8 cellular contexts compared by ENCODE assay signal in the genomic region with DNA sequence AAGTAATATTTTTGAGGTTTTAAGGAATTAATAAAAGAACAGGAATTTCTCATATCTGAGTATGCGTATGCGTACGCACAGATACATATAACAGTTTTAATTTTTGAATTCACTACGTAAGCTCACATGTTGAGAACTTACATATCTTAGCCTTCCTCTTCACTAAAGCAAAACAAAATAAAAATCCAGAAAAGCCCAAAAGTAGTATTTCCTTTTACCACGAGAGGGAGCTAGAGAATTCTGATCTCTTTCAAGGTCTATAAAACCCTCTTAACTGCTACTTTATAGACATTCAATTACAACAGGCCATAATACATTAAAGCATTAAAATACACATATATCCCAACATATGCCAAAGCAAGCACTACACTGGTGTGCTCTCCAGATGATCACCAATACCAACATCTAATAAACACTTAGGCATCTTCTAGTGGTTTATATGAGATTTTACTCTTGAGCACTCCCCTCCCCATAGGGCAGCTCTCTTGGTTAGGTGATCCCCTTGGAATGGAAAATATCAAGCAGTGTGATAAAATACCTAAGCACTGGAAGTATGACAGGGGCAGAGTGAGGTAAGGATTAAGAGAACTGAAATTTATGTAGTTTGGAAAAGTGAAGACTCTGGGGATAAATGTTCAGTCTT.
DNase-seq lines count a peak whose midpoint lies in the region; ATAC-seq and TF ChIP-seq lines count a peak whose summit lies in the region.

No MANE protein-coding gene starts in this region.

- H4K91ac ChIP-seq in mesenchymal stem cell (ENCODE audit: low read length) = no peak overlapping the region

- no peak overlapping the region for H2BK120ac ChIP-seq in mesenchymal stem cell (ENCODE audit: low read depth, low read length)

- no peak overlapping the region for H3K18ac ChIP-seq in mesenchymal stem cell (ENCODE audit: low read depth in 1 of 2, low read length in 2 of 2)

- no peak overlapping the region for H3K4me2 ChIP-seq in mesenchymal stem cell (ENCODE audit: low read length, poor library complexity, severe bottlenecking)

- H3K9me3 ChIP-seq in mesenchymal stem cell (ENCODE audit: control insufficient read depth, low read length) = no peaks in the 10 kb centered on the region

- H3K4me1 ChIP-seq in mesenchymal stem cell (ENCODE audit: control insufficient read depth, insufficient read depth, low read depth, low read length) = no peaks in the 10 kb centered on the region

- H2AFZ ChIP-seq in mesenchymal stem cell (ENCODE audit: low read depth, low read length) = no peak overlapping the region

- no peak for ATAC-seq in GM18519 (IDR thresholded peaks at IDR 0.05; ENCODE audit: low FRiP score, unreplicated experiment)
- ATAC-seq in stimulated activated naive CD8-positive, alpha-beta T cell treated with anti-CD3 and anti-CD28 coated beads, Interleukin-15, Interleukin-2, amounts not matched to agents 100 U/mL and 50 U/mL, for 24 hours = no peak

- H3K23ac ChIP-seq in mesenchymal stem cell (ENCODE audit: low read length in 2 of 2) = no peak overlapping the region

- H3K4ac ChIP-seq in mesenchymal stem cell (ENCODE audit: low read depth in 1 of 2, low read length in 2 of 2) = no peak overlapping the region

- H3K36me3 ChIP-seq in mesenchymal stem cell (ENCODE audit: control insufficient read depth in 1 of 2, insufficient read depth in 2 of 2, low read depth in 1 of 2, low read length in 2 of 2) = no peaks in the 10 kb centered on the region

- peak; percentile 63 for TF ChIP-seq CTCF in cardiac fibroblast (IDR thresholded peaks at IDR 0.05; ENCODE audit: low read depth, low read length)

- H3K27me3 ChIP-seq in mesenchymal stem cell (ENCODE audit: control insufficient read depth in 1 of 2, insufficient read depth in 1 of 2, low read length in 2 of 2) = peaks cover 0 to 4% of the 10 kb centered on the region in 2 experiments

- peak; percentile 45 for DNase-seq in COR-L47 (lab: John Stamatoyannopoulos, UW)
- peak; percentile 56 for DNase-seq in HS-27A (ENCODE audit: low read depth)
- peak; percentile 13 to 67 for DNase-seq in NOMO-1 (lab: John Stamatoyannopoulos, UW; ENCODE audit: unreplicated experiment in 2 of 2)
- peak; percentile 70 to 82 for DNase-seq in cardiac fibroblast (ENCODE audit: low read depth in 2 of 2)
- peak; percentile 83 for DNase-seq in mesenchymal stem cell
- DNase-seq in GM19240 (ENCODE audit: insufficient read length, low spot score) = no peak
- DNase-seq in stimulated activated naive CD8-positive, alpha-beta T cell treated with anti-CD3 and anti-CD28 coated beads, Interleukin-15, Interleukin-2, amounts not matched to agents 100 U/mL and 50 U/mL, for 24 hours = no peak

- H2BK5ac ChIP-seq in mesenchymal stem cell (ENCODE audit: low read depth, low read length, poor library complexity, severe bottlenecking) = no peak overlapping the region

- no peak overlapping the region for H2AK5ac ChIP-seq in mesenchymal stem cell (ENCODE audit: low read length, severe bottlenecking)

- 6% methylated on average over 5 of the region's 5 CpGs for WGBS in mesenchymal stem cell

- no peak overlapping the region for H4K8ac ChIP-seq in mesenchymal stem cell (ENCODE audit: low read length)

- H3K27ac ChIP-seq in mesenchymal stem cell (ENCODE audit: low read length, poor library complexity, severe bottlenecking) = no peak overlapping the region

- H3K4me3 ChIP-seq in cardiac fibroblast (replicated peaks in 1 of 2; ENCODE audit: low read depth in 2 of 2, low read length in 2 of 2) (no peak overlapping the region), mesenchymal stem cell (ENCODE audit: insufficient read depth in 1 of 2, low read depth in 1 of 2, low read length in 2 of 2) (no peak overlapping the region)

- H2BK12ac ChIP-seq in mesenchymal stem cell (ENCODE audit: low read length in 2 of 2) = no peak overlapping the region

- peak overlapping the region; percentile 67 for H3K9ac ChIP-seq in mesenchymal stem cell (ENCODE audit: low read length)

- no peaks in the 10 kb centered on the region for H3K79me1 ChIP-seq in mesenchymal stem cell (replicated peaks; ENCODE audit: low read length, poor library complexity, severe bottlenecking)

- H2BK15ac ChIP-seq in mesenchymal stem cell (ENCODE audit: low read depth, poor library complexity, severe bottlenecking) = no peak overlapping the region

- H3K14ac ChIP-seq in mesenchymal stem cell (ENCODE audit: low read length in 2 of 2) = no peak overlapping the region

Comparison
In these comparisons a context has a peak if more than half of its experiments do, and no peak if none do; other contexts are left out.
1. DNase-seq: peak in COR-L47 (single experiment), HS-27A (single experiment), NOMO-1 (2 of 2), cardiac fibroblast (2 of 2) and mesenchymal stem cell (single experiment); none in GM19240 (single experiment) and stimulated activated naive CD8-positive, alpha-beta T cell treated with anti-CD3 and anti-CD28 coated beads, Interleukin-15, Interleukin-2, amounts not matched to agents 100 U/mL and 50 U/mL, for 24 hours (single experiment).